13 cellular contexts compared by ENCODE assay signal in genomic region chr20:38187512-38187911, GRCh38. TPM values are rescaled to one million over a fixed set of nuclear protein-coding genes. Genes with fewer than 3 reads are reported as not detected.
DNase-seq lines count a peak whose midpoint lies in the region; ATAC-seq and TF ChIP-seq lines count a peak whose summit lies in the region.
"Had no signal": no experiment of that assay in that cellular context is flagged by ENCODE, and none has a peak within 500 bp of the region (broad histone marks: within the 10 kb centered on the region; RNA-seq: fewer than 3 reads in every experiment).

No MANE protein-coding gene starts in this region.

- H2AK5ac ChIP-seq in H9 (ENCODE audit: insufficient read length, low read length), result no peak overlapping the region

- peaks cover 4% of the 10 kb centered on the region for H3K27me3 Mint-ChIP-seq in H9 (ENCODE audit: low read depth)

- H4K5ac ChIP-seq in H9 (ENCODE audit: insufficient read length, low read depth, low read length), result no peak overlapping the region

- no peaks in the 10 kb centered on the region for H3K9me3 Mint-ChIP-seq in H9
- H3K9me3 Mint-ChIP-seq: CD4-positive, alpha-beta memory T cell; T-cell had no signal

- no peak overlapping the region for H3K4ac ChIP-seq in H9 (ENCODE audit: low read depth, low read length)

- no peak overlapping the region for H2BK20ac ChIP-seq in H9 (ENCODE audit: low read depth, low read length, poor library complexity, severe bottlenecking)

- H4K20me1 ChIP-seq in H9 (ENCODE audit: control insufficient read depth, insufficient read depth, insufficient read length) (no peaks in the 10 kb centered on the region), OCI-LY7 (ENCODE audit: insufficient read depth, low read length) (no peaks in the 10 kb centered on the region)

- no peak overlapping the region for H4K8ac ChIP-seq in H9 (replicated peaks; ENCODE audit: insufficient read length, low read depth, low read length)

- H3K36me3 ChIP-seq in ACC112 (ENCODE audit: insufficient read depth, low read length), result no peaks in the 10 kb centered on the region
- no peaks in the 10 kb centered on the region for H3K36me3 ChIP-seq in adrenal gland (replicated peaks in 1 of 2)
- H3K36me3 ChIP-seq in thyroid gland, result no peaks in the 10 kb centered on the region
- H3K36me3 ChIP-seq in OCI-LY7 (ENCODE audit: insufficient read depth, low read length), result no peaks in the 10 kb centered on the region
- H3K36me3 ChIP-seq in right atrium auricular region, result no peaks in the 10 kb centered on the region

- H4K91ac ChIP-seq in H9 (ENCODE audit: insufficient read length, low read depth, low read length), result no peak overlapping the region

- H3K27me3 ChIP-seq in ACC112 (ENCODE audit: insufficient read depth, low read length) (no peaks in the 10 kb centered on the region), H9 (ENCODE audit: insufficient read depth, low read length) (no peaks in the 10 kb centered on the region), adrenal gland (no peaks in the 10 kb centered on the region), thyroid gland (no peaks in the 10 kb centered on the region), right atrium auricular region (no peaks in the 10 kb centered on the region)

- H2AFZ ChIP-seq in ACC112 (ENCODE audit: low read length, unreplicated experiment) (no peak overlapping the region), H9 (ENCODE audit: low read length) (no peak overlapping the region), OCI-LY7 (ENCODE audit: low read length) (no peak overlapping the region)

- no peaks in the 10 kb centered on the region for H3K23me2 ChIP-seq in H9 (ENCODE audit: insufficient read length, low read depth, low read length, poor library complexity, severe bottlenecking)

- H2BK12ac ChIP-seq in H9 (ENCODE audit: insufficient read length, low read depth, low read length), result no peak overlapping the region

- no peaks in the 10 kb centered on the region for H3K9me2 ChIP-seq in OCI-LY7 (ENCODE audit: insufficient read depth, low read length)

- H3K18ac ChIP-seq in H9 (ENCODE audit: insufficient read length, low read depth, low read length), result no peak overlapping the region

- H2BK15ac ChIP-seq in H9 (ENCODE audit: low read depth, low read length), result no peak overlapping the region

- H2BK120ac ChIP-seq in H9 (ENCODE audit: low read depth, low read length, poor library complexity, severe bottlenecking), result no peak overlapping the region

- CTCF ChIA-PET in OCI-LY7 (lab: Charles Lee; ENCODE audit: unreplicated experiment), result no interaction called here

- H3K4me3 ChIP-seq in ACC112 (ENCODE audit: low read depth, low read length), result no peak overlapping the region
- H3K4me3 ChIP-seq in adrenal gland, result no peak overlapping the region
- no peak overlapping the region for H3K4me3 ChIP-seq in thyroid gland (replicated peaks in 1 of 3)
- H3K4me3 ChIP-seq in OCI-LY7 (ENCODE audit: low read depth, low read length, poor library complexity, severe bottlenecking), result no peak overlapping the region
- H3K4me3 ChIP-seq in right atrium auricular region, result no peak overlapping the region

- no peak overlapping the region for H3K56ac ChIP-seq in H9 (ENCODE audit: insufficient read length, low read depth, low read length)

- no peaks in the 10 kb centered on the region for H3K36me3 Mint-ChIP-seq in H9 (ENCODE audit: insufficient read depth in 1 of 3, low read depth in 3 of 3)
- H3K36me3 Mint-ChIP-seq: CD4-positive, alpha-beta memory T cell; T-cell had no signal

- no peak for TF ChIP-seq POLR2A in adrenal gland (IDR thresholded peaks at IDR 0.05)
- no peak for TF ChIP-seq POLR2A in thyroid gland (IDR thresholded peaks at IDR 0.05)

- no peak overlapping the region for H3K27ac Mint-ChIP-seq in H9
- H3K27ac Mint-ChIP-seq: CD4-positive, alpha-beta memory T cell; T-cell had no signal

- H3K4me2 ChIP-seq in H9 (ENCODE audit: insufficient read depth, insufficient read length, low read length) (no peak overlapping the region), OCI-LY7 (ENCODE audit: low read length) (no peak overlapping the region)

- H3K9ac ChIP-seq in H9 (ENCODE audit: extremely low read depth, insufficient read length, low read length), result no peak overlapping the region

- H2BK5ac ChIP-seq in H9 (ENCODE audit: insufficient read length, low read length), result no peak overlapping the region

- TF ChIP-seq CTCF in H9 (conservative IDR thresholded peaks at IDR 0.05), result peak; percentile 56
- TF ChIP-seq CTCF in adrenal gland (IDR thresholded peaks at IDR 0.05), result peak in 3 of 6 experiments; percentile 24 to 44 (median 32)
- no peak for TF ChIP-seq CTCF in thyroid gland (IDR thresholded peaks at IDR 0.05)
- no peak for TF ChIP-seq CTCF in OCI-LY7 (conservative IDR thresholded peaks at IDR 0.05; ENCODE audit: low read length)
- TF ChIP-seq CTCF in right atrium auricular region (IDR thresholded peaks at IDR 0.05), result peak in 1 of 2 donors; percentile 18

- no TSS peak for BruUV-seq in OCI-LY7 (replicated peaks; lab: Mats Ljungman, UMichigan)

- DNase-seq in H9, result peak; percentile 60
- DNase-seq in adrenal gland, result peak in 4 of 7 donors; percentile 56 to 69 (median 58)
- DNase-seq in left lobe of liver (ENCODE audit: low spot score), result peak; percentile 81
- no peak for DNase-seq in thyroid gland
- no peak for DNase-seq in OCI-LY7 (ENCODE audit: low spot score)
- no peak for DNase-seq in right atrium auricular region (ENCODE audit: low spot score)
- DNase-seq: activated T-cell treated with anti-CD3 and anti-CD28 coated beads, Interleukin-2, amount 50 U/mL, for 48 hours; CD4-positive, alpha-beta memory T cell; effector CD4-positive, alpha-beta T cell; NCI-H2029; T-cell had no signal

- H3K27ac ChIP-seq in ACC112 (ENCODE audit: low read depth, low read length) (peak overlapping the region; percentile 3; the same call in 1 of the 2 replicates), H9 (ENCODE audit: insufficient read length, low read depth, low read length) (no peak overlapping the region), adrenal gland (no peak overlapping the region), thyroid gland (no peak overlapping the region), OCI-LY7 (ENCODE audit: low read depth, low read length, poor library complexity, severe bottlenecking) (no peak overlapping the region), right atrium auricular region (no peak overlapping the region)

- H3K9me3 ChIP-seq in H9 (ENCODE audit: control insufficient read depth, low read depth, low read length) (no peaks in the 10 kb centered on the region), adrenal gland (replicated peaks in 1 of 3) (no peaks in the 10 kb centered on the region), thyroid gland (no peaks in the 10 kb centered on the region), OCI-LY7 (ENCODE audit: low read length) (no peaks in the 10 kb centered on the region), right atrium auricular region (no peaks in the 10 kb centered on the region)

- peak; percentile 99 for ATAC-seq in left lobe of liver
- ATAC-seq in HG02571 (IDR thresholded peaks at IDR 0.05; ENCODE audit: unreplicated experiment), result no peak
- ATAC-seq: T-cell had no signal

- intact Hi-C loops in adrenal gland (cut with DNase I), result no loop called here
- intact Hi-C loops in thyroid gland (cut with DNase I), result no loop called here
- intact Hi-C loops in OCI-LY7 (cut with micrococcal nuclease; ENCODE audit: unreplicated experiment), result no loop called here

- peaks cover 18% of the 10 kb centered on the region for H3K4me1 ChIP-seq in ACC112 (ENCODE audit: control insufficient read depth, insufficient read depth, low read length, unreplicated experiment)
- H3K4me1 ChIP-seq in H9 (ENCODE audit: insufficient read depth, low read length), result no peaks in the 10 kb centered on the region
- H3K4me1 ChIP-seq in adrenal gland (replicated peaks in 1 of 2), result no peaks in the 10 kb centered on the region
- peaks cover 0 to 7% of the 10 kb centered on the region in 2 donors for H3K4me1 ChIP-seq in thyroid gland
- H3K4me1 ChIP-seq in OCI-LY7 (ENCODE audit: insufficient read depth, low read length, poor library complexity, severe bottlenecking), result no peaks in the 10 kb centered on the region
- peaks cover 0 to 17% of the 10 kb centered on the region in 2 donors for H3K4me1 ChIP-seq in right atrium auricular region

- no CpG with 5 or more reads among the region's 5 CpGs for WGBS in H9 (ENCODE audit: extremely low coverage, insufficient read length, low lambda C conversion rate)
- WGBS in adrenal gland, 4 donors, result 24 to 52% (median 39%) methylated on average over 4 to 5 of the region's 5 CpGs
- WGBS in thyroid gland, 2 donors, result 68 to 70% methylated on average over 5 of the region's 5 CpGs

- H3K23ac ChIP-seq in H9 (ENCODE audit: insufficient read length, low read depth, low read length), result no peak overlapping the region

- H3K79me2 ChIP-seq in ACC112 (ENCODE audit: control insufficient read depth, insufficient read depth, low read length, unreplicated experiment) (no peaks in the 10 kb centered on the region), H9 (ENCODE audit: insufficient read depth, low read length) (no peaks in the 10 kb centered on the region), OCI-LY7 (ENCODE audit: insufficient read depth, low read depth, low read length) (no peaks in the 10 kb centered on the region)

- H3K4me1 Mint-ChIP-seq in H9, result peaks cover 4 to 10% of the 10 kb centered on the region in 2 experiments; a peak in 3 of 4 replicates
- H3K4me1 Mint-ChIP-seq: CD4-positive, alpha-beta memory T cell; T-cell had no signal

- H3T11ph ChIP-seq in H9 (ENCODE audit: low read length), result no peak overlapping the region

- H3K79me1 ChIP-seq in H9 (ENCODE audit: insufficient read depth, low read depth, low read length, poor library complexity, severe bottlenecking), result no peaks in the 10 kb centered on the region

- no peak overlapping the region for H3K14ac ChIP-seq in H9 (ENCODE audit: insufficient read depth, low read length)

- POLR2A ChIA-PET in OCI-LY7 (lab: Charles Lee), result interaction anchor here (0.6 kb wide), 1 partner anchor 566 kb away, joined by 3 read pairs; no protein-coding TSS in a partner anchor

- H3K4me3 Mint-ChIP-seq in H9, result no peak overlapping the region
- H3K4me3 Mint-ChIP-seq: CD4-positive, alpha-beta memory T cell; T-cell had no signal

RNA-seq across cellular contexts. Expression of gene TGM2, which starts 22.4 kb away (rescaled TPM):
- total RNA-seq in H9 (2021) (1.1 and 1.4 TPM in 2 replicates), adrenal gland (100 to 1,000 TPM in 6 of 8 donors, 10 to 100 TPM in 2; 41.9 to 262 (median 149) TPM), left lobe of liver (193 TPM), thyroid gland (100 to 1,000 TPM in 1 of 4 donors, 10 to 100 TPM in 3; 16.9 to 133 (median 18.4) TPM), OCI-LY7 (2022) (0.18 TPM in 1 of 2 replicates, not detected in the other), right atrium auricular region (1,000 to 10,000 TPM in 1 of 2 donors, 100 to 1,000 TPM in 1; 680 to 1,303 TPM)
- 10 to 100 TPM; 32.1 to 60.8 (median 46.9) TPM for polyA plus RNA-seq in adrenal gland
- not detected in 2 replicates for total RNA-seq in OCI-LY7 (2014; rRNA removed; shearing (Covaris generic))

Comparison
In these comparisons a context has a peak if more than half of its experiments do, and no peak if none do; other contexts are left out.
1. DNase-seq: peak in H9 (single experiment), adrenal gland (4 of 7) and left lobe of liver (single experiment); none in thyroid gland (0 of 2), OCI-LY7 (single experiment) and right atrium auricular region (single experiment).